In genomic region chr4:128386761-128387599, GRCh38 we compare ENCODE assay signal across 9 cellular contexts.
DNase-seq lines count a peak whose midpoint lies in the region; TF ChIP-seq lines count a peak whose summit lies in the region.
"Had no signal": no experiment of that assay in that cellular context is flagged by ENCODE, and none has a peak within 500 bp of the region (broad histone marks: within the 10 kb centered on the region; RNA-seq: fewer than 3 reads in every experiment).

No MANE protein-coding gene starts in this region.

- peak; percentile 18; the same call in 1 of the 2 replicates for TF ChIP-seq CTCF in AG10803 (conservative IDR thresholded peaks at IDR 0.05; ENCODE audit: low read length)
- no peak for TF ChIP-seq CTCF in KMS-11 (conservative IDR thresholded peaks at IDR 0.05; ENCODE audit: low read depth, low read length)
- no peak for TF ChIP-seq CTCF in left ventricle myocardium inferior (IDR thresholded peaks at IDR 0.05; ENCODE audit: borderline replicate concordance)
- peak; percentile 11 for TF ChIP-seq CTCF in retinal pigment epithelial cell (conservative IDR thresholded peaks at IDR 0.05; ENCODE audit: low read depth, low read length)

- no peaks in the 10 kb centered on the region for H3K36me3 Mint-ChIP-seq in activated T-cell treated with anti-CD3 and anti-CD28 coated beads, Interleukin-2, amount 50 U/mL, for 24 hours (ENCODE audit: low read depth)

- no peaks in the 10 kb centered on the region for H3K9me3 Mint-ChIP-seq in activated T-cell treated with anti-CD3 and anti-CD28 coated beads, Interleukin-2, amount 50 U/mL, for 24 hours
- H3K9me3 Mint-ChIP-seq: activated naive CD8-positive, alpha-beta T cell treated with anti-CD3 and anti-CD28 coated beads, Interleukin-2, amount 10 ng/mL, durations not matched to agents 7 days and 5 days had no signal

- H3K9me3 ChIP-seq in left ventricle myocardium inferior (replicated peaks) = no peaks in the 10 kb centered on the region

- peak overlapping the region; percentile 15; the same call in 1 of the 2 replicates for H3K4me3 ChIP-seq in AG10803 (ENCODE audit: low read length)
- H3K4me3 ChIP-seq in KMS-11 (IDR thresholded peaks at IDR 0.05; ENCODE audit: insufficient read depth, low read depth, low read length) = no peak overlapping the region
- H3K4me3 ChIP-seq in left ventricle myocardium inferior = peak overlapping the region; percentile 45
- H3K4me3 ChIP-seq in retinal pigment epithelial cell (ENCODE audit: low read length) = no peak overlapping the region

- no peak overlapping the region for H3K27ac Mint-ChIP-seq in activated T-cell treated with anti-CD3 and anti-CD28 coated beads, Interleukin-2, amount 50 U/mL, for 24 hours
- H3K27ac Mint-ChIP-seq: activated naive CD8-positive, alpha-beta T cell treated with anti-CD3 and anti-CD28 coated beads, Interleukin-2, amount 10 ng/mL, durations not matched to agents 7 days and 5 days had no signal

- no peaks in the 10 kb centered on the region for H4K20me1 ChIP-seq in KMS-11 (ENCODE audit: insufficient read depth)

- H3K27me3 ChIP-seq in KMS-11 (ENCODE audit: insufficient read depth, low read depth) = no peaks in the 10 kb centered on the region
- no peaks in the 10 kb centered on the region for H3K27me3 ChIP-seq in left ventricle myocardium inferior (ENCODE audit: low read depth)

- no peak overlapping the region for H3K9ac ChIP-seq in KMS-11

- DNase-seq in AG10803 (ENCODE audit: low read depth) = peak; percentile 99
- DNase-seq in amniotic stem cell (lab: John Stamatoyannopoulos, UW) = peak; percentile 77
- peak; percentile 88 for DNase-seq in left ventricle myocardium inferior
- peak; percentile 98 for DNase-seq in retinal pigment epithelial cell (ENCODE audit: low read depth)
- DNase-seq in stimulated activated CD4-positive, alpha-beta T cell treated with anti-CD3 and anti-CD28 coated beads, Interleukin-4, amount 100 ng/mL, for 4 hours = no peak
- no peak for DNase-seq in activated T-cell treated with anti-CD3 and anti-CD28 coated beads, Interleukin-2, amount 50 U/mL, for 24 hours
- DNase-seq in stimulated activated CD4-positive, alpha-beta T cell treated with anti-CD3 and anti-CD28 coated beads, Interleukin-2, amount 100 ng/mL, for 48 hours = no peak
- DNase-seq: activated naive CD8-positive, alpha-beta T cell treated with anti-CD3 and anti-CD28 coated beads, Interleukin-2, amount 10 ng/mL, durations not matched to agents 7 days and 5 days had no signal

- H3K4me1 ChIP-seq in KMS-11 (ENCODE audit: low read depth, poor library complexity, severe bottlenecking) (peaks cover 48% of the 10 kb centered on the region), left ventricle myocardium inferior (peaks cover 63% of the 10 kb centered on the region)

- no peaks in the 10 kb centered on the region for H3K79me2 ChIP-seq in KMS-11 (ENCODE audit: insufficient read depth, low read depth)

- H3K4me1 Mint-ChIP-seq in activated T-cell treated with anti-CD3 and anti-CD28 coated beads, Interleukin-2, amount 50 U/mL, for 24 hours (ENCODE audit: low read depth) = no peaks in the 10 kb centered on the region

- H3K27me3 Mint-ChIP-seq in activated T-cell treated with anti-CD3 and anti-CD28 coated beads, Interleukin-2, amount 50 U/mL, for 24 hours = no peaks in the 10 kb centered on the region
- H3K27me3 Mint-ChIP-seq: activated naive CD8-positive, alpha-beta T cell treated with anti-CD3 and anti-CD28 coated beads, Interleukin-2, amount 10 ng/mL, durations not matched to agents 7 days and 5 days had no signal

- no peaks in the 10 kb centered on the region for H3K36me3 ChIP-seq in KMS-11 (ENCODE audit: insufficient read depth)
- H3K36me3 ChIP-seq in left ventricle myocardium inferior = no peaks in the 10 kb centered on the region

- intact Hi-C loops in left ventricle myocardium inferior (cut with micrococcal nuclease) = no loop called here

- H2AFZ ChIP-seq in KMS-11 (ENCODE audit: low read depth) = 0 out of 2 replicates have a peak overlapping the region, but pooled peaks have one; percentile 30

- no peak overlapping the region for H3K27ac ChIP-seq in KMS-11
- peak overlapping the region; percentile 92 for H3K27ac ChIP-seq in left ventricle myocardium inferior (replicated peaks)

- H3K4me3 Mint-ChIP-seq in activated T-cell treated with anti-CD3 and anti-CD28 coated beads, Interleukin-2, amount 50 U/mL, for 24 hours = no peak overlapping the region
- H3K4me3 Mint-ChIP-seq: activated naive CD8-positive, alpha-beta T cell treated with anti-CD3 and anti-CD28 coated beads, Interleukin-2, amount 10 ng/mL, durations not matched to agents 7 days and 5 days had no signal

- no peak overlapping the region for H3K4me2 ChIP-seq in KMS-11

Comparison
In these comparisons a context has a peak if more than half of its experiments do, and no peak if none do; other contexts are left out.
1. DNase-seq: peak in AG10803 (single experiment), amniotic stem cell (single experiment), left ventricle myocardium inferior (single experiment) and retinal pigment epithelial cell (single experiment); none in stimulated activated CD4-positive, alpha-beta T cell treated with anti-CD3 and anti-CD28 coated beads, Interleukin-4, amount 100 ng/mL, for 4 hours (0 of 2), activated T-cell treated with anti-CD3 and anti-CD28 coated beads, Interleukin-2, amount 50 U/mL, for 24 hours (single experiment) and stimulated activated CD4-positive, alpha-beta T cell treated with anti-CD3 and anti-CD28 coated beads, Interleukin-2, amount 100 ng/mL, for 48 hours (0 of 2).
2. H3K4me3 ChIP-seq: peak in AG10803 (single experiment) and left ventricle myocardium inferior (single experiment); none in KMS-11 (single experiment) and retinal pigment epithelial cell (single experiment).
3. CTCF ChIP-seq: peak in AG10803 (single experiment) and retinal pigment epithelial cell (single experiment); none in KMS-11 (single experiment) and left ventricle myocardium inferior (single experiment).